Comparison of ENCODE assay signal across 8 cellular contexts in the genomic region with DNA sequence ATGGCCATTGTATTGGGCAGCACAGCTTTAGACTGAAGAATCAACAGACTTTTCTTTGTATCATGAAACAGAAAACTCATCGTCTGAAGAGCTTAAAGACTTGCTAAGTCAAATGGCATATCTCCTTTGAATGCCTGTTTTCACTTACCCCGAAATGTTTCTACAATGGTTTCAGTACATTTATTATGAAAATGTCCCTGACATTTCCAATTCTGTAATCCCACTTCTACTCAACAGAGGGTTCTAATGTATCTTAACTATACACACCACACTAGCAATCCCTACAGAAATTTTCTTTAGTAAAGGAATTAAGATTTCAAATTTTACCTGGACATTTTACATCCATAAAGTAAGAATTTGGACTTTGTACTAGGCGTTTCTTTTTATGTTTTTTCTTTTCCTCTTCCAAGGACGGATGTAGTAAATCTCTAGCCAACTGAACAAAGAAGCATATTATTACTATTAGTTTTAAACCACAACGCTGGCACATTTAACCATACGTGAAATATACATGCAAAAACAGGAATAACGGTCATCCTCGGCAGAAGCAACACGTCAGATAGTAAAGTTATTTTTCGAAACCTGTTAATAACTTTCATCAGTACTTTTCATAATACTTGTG. TPM values are rescaled to one million over a fixed set of nuclear protein-coding genes. Genes with fewer than 3 reads are reported as not detected.
A peak's percentile ranks its signal among the peaks of the same experiment; 100 is the strongest.
DNase-seq lines count a peak whose midpoint lies in the region; ATAC-seq and TF ChIP-seq lines count a peak whose summit lies in the region.

No MANE protein-coding gene starts in this region.

- POLR2A ChIA-PET in activated CD4-positive, alpha-beta memory T cell treated with anti-CD3 and anti-CD28 coated beads for 36 hours (lab: Charles Lee): interaction anchor here (1.6 to 1.9 kb wide), 3 partner anchors 21 to 121 kb away, joined by 4 to 15 read pairs (median 6); a partner anchor contains a TSS

- peak overlapping the region; percentile 98 for H3K27ac Mint-ChIP-seq in T-helper 1 cell treated with Interleukin-12 subunit alpha and Interleukin-12 subunit beta and Interleukin-4 antibody, amounts not matched to agents 30 μg/mL and 1 μg/mL, for 36 hours
- peak overlapping the region; percentile 96 for H3K27ac Mint-ChIP-seq in activated CD4-positive, alpha-beta memory T cell treated with anti-CD3 and anti-CD28 coated beads for 36 hours
- H3K27ac Mint-ChIP-seq in glutamatergic neuron (ENCODE audit: unreplicated experiment): peak overlapping the region; percentile 98

- peaks cover 27% of the 10 kb centered on the region for H3K36me3 Mint-ChIP-seq in T-helper 1 cell treated with Interleukin-12 subunit alpha and Interleukin-12 subunit beta and Interleukin-4 antibody, amounts not matched to agents 30 μg/mL and 1 μg/mL, for 36 hours (ENCODE audit: low read depth)
- H3K36me3 Mint-ChIP-seq in activated CD4-positive, alpha-beta memory T cell treated with anti-CD3 and anti-CD28 coated beads for 36 hours: peaks cover 27% of the 10 kb centered on the region
- no peaks in the 10 kb centered on the region for H3K36me3 Mint-ChIP-seq in glutamatergic neuron (ENCODE audit: unreplicated experiment)

- intact Hi-C loops in activated CD4-positive, alpha-beta memory T cell treated with anti-CD3 and anti-CD28 coated beads for 36 hours (cut with micrococcal nuclease): loop anchor here (5.0 kb wide), 2 partner anchors 86 to 121 kb away; a partner anchor contains a TSS
- intact Hi-C loops in posterior vena cava (cut with DNase I): no loop called here

- peaks cover 16% of the 10 kb centered on the region for H3K4me1 Mint-ChIP-seq in T-helper 1 cell treated with Interleukin-12 subunit alpha and Interleukin-12 subunit beta and Interleukin-4 antibody, amounts not matched to agents 30 μg/mL and 1 μg/mL, for 36 hours (ENCODE audit: low read depth)
- peaks cover 23% of the 10 kb centered on the region for H3K4me1 Mint-ChIP-seq in activated CD4-positive, alpha-beta memory T cell treated with anti-CD3 and anti-CD28 coated beads for 36 hours (ENCODE audit: low read depth)
- H3K4me1 Mint-ChIP-seq in glutamatergic neuron (ENCODE audit: low read depth, unreplicated experiment): peaks cover 2% of the 10 kb centered on the region

- no peaks in the 10 kb centered on the region for H3K27me3 Mint-ChIP-seq in T-helper 1 cell treated with Interleukin-12 subunit alpha and Interleukin-12 subunit beta and Interleukin-4 antibody, amounts not matched to agents 30 μg/mL and 1 μg/mL, for 36 hours (ENCODE audit: low read depth)
- H3K27me3 Mint-ChIP-seq in activated CD4-positive, alpha-beta memory T cell treated with anti-CD3 and anti-CD28 coated beads for 36 hours: no peaks in the 10 kb centered on the region
- H3K27me3 Mint-ChIP-seq in glutamatergic neuron (ENCODE audit: unreplicated experiment): peaks cover 5% of the 10 kb centered on the region

- peak overlapping the region; percentile 89 for H3K4me3 ChIP-seq in skeletal muscle cell (ENCODE audit: low read depth, low read length)

- peak overlapping the region; percentile 99 for H3K4me3 Mint-ChIP-seq in T-helper 1 cell treated with Interleukin-12 subunit alpha and Interleukin-12 subunit beta and Interleukin-4 antibody, amounts not matched to agents 30 μg/mL and 1 μg/mL, for 36 hours
- peak overlapping the region; percentile 96 for H3K4me3 Mint-ChIP-seq in activated CD4-positive, alpha-beta memory T cell treated with anti-CD3 and anti-CD28 coated beads for 36 hours
- H3K4me3 Mint-ChIP-seq in glutamatergic neuron (ENCODE audit: unreplicated experiment): peak overlapping the region; percentile 100

- TF ChIP-seq CTCF in glutamatergic neuron (IDR thresholded peaks at IDR 0.05; ENCODE audit: partially characterized antibody, unreplicated experiment): no peak

- H3K9me3 Mint-ChIP-seq in T-helper 1 cell treated with Interleukin-12 subunit alpha and Interleukin-12 subunit beta and Interleukin-4 antibody, amounts not matched to agents 30 μg/mL and 1 μg/mL, for 36 hours: no peaks in the 10 kb centered on the region
- no peaks in the 10 kb centered on the region for H3K9me3 Mint-ChIP-seq in activated CD4-positive, alpha-beta memory T cell treated with anti-CD3 and anti-CD28 coated beads for 36 hours
- peaks cover 10% of the 10 kb centered on the region for H3K9me3 Mint-ChIP-seq in glutamatergic neuron (ENCODE audit: unreplicated experiment)

- CTCF ChIA-PET in activated CD4-positive, alpha-beta memory T cell treated with anti-CD3 and anti-CD28 coated beads for 36 hours (lab: Charles Lee): interaction anchor here (0.7 kb wide), 1 partner anchor 38 kb away, joined by 3 read pairs; no protein-coding TSS in a partner anchor

- no peak for ATAC-seq in HG02571 (IDR thresholded peaks at IDR 0.05; ENCODE audit: unreplicated experiment)

- DNase-seq in T-helper 1 cell: no peak
- no peak for DNase-seq in activated CD4-positive, alpha-beta memory T cell treated with anti-CD3 and anti-CD28 coated beads for 36 hours
- DNase-seq in glutamatergic neuron: no peak
- DNase-seq in skeletal muscle cell (ENCODE audit: low read depth): no peak
- DNase-seq in iPS-NIHi11 (ENCODE audit: low spot score): no peak
- no peak for DNase-seq in posterior vena cava (ENCODE audit: low spot score)

RNA-seq across cellular contexts. Expression of a gene that starts 1.1 kb away (rescaled TPM):
- 100 to 1,000 TPM; 139 to 140 TPM for total RNA-seq in activated CD4-positive, alpha-beta memory T cell treated with anti-CD3 and anti-CD28 coated beads for 36 hours
- 128 TPM for total RNA-seq in glutamatergic neuron (ENCODE audit: unreplicated experiment)
- total RNA-seq in posterior vena cava: 100 to 1,000 TPM; 160 to 259 TPM

RNA-seq across cellular contexts. Expression of a gene that starts 33.2 kb away (rescaled TPM):
- 100 to 1,000 TPM; 109 to 119 TPM for total RNA-seq in activated CD4-positive, alpha-beta memory T cell treated with anti-CD3 and anti-CD28 coated beads for 36 hours
- total RNA-seq in glutamatergic neuron (ENCODE audit: unreplicated experiment) (70.4 TPM), posterior vena cava (10 to 100 TPM; 46.8 to 51.8 TPM)

RNA-seq across cellular contexts. Expression of a gene that starts 34.5 kb away (rescaled TPM):
- total RNA-seq in activated CD4-positive, alpha-beta memory T cell treated with anti-CD3 and anti-CD28 coated beads for 36 hours: 10 to 100 TPM; 23.7 to 24.5 TPM
- total RNA-seq in glutamatergic neuron (ENCODE audit: unreplicated experiment) (20.1 TPM), posterior vena cava (10 to 100 TPM; 14.3 to 21.2 TPM)
